Comparison of ENCODE assay signal across 1 cellular context in the genomic region with DNA sequence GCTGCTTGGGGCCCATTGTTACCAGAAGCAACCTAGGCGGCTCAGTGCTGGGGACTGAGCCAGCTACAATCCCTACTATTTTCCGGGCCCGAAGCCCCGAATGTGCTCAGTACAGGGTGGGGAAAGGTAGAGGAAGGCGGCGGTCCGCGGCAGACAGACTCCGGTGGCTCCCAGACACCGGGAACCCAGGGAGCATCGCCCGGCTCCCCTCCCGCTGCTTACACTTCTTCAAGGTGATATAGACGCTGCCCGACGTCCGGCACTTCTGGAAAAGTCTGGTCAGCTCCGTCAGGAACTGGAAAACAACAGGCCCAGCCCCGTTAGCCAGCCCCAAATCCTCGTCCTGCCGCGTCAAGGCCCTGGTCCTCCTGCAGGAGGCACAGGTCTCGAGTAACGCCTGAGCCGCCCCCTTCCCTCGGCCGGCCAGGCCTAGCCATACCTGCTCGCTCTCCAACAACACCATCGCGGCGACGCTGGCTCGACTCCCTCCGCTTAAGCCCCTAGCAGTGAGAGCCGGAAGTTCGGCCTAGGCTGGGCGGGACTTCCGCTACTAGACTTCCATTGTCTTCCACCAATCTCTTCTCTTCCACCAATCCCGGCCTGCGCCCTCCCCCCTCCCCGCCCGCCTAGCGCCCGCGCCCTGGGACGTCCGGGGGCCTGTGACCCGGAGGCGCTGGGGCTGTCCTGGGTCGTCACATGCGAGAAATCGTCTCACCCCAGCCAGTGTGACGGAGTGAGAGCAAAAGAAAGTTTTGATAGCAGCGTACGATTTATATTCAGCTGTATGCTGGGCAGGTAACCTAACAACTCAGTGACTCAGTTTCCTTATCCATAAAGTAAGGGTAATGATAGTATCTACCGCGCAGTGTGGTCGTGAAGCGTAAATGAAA.
TF ChIP-seq lines count a peak whose summit lies in the region.

A gene with protein sequence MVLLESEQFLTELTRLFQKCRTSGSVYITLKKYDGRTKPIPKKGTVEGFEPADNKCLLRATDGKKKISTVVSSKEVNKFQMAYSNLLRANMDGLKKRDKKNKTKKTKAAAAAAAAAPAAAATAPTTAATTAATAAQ (minus strand): TSS at position 528 of the 890 bp plus-strand sequence. CDS start 65 bp downstream, at position 463.

TF ChIP-seq in HepG2, 621 proteins besides CTCF, POLR2A, EP300 and RAD21 (continued from another document and continues in another):
- TF ChIP-seq MAZ (IDR thresholded peaks at IDR 0.05; ENCODE audit: borderline replicate concordance, low read depth, low read length) (peak; percentile 84), MAZ (CRISPR knock-in tag; IDR thresholded peaks at IDR 0.05; ENCODE audit: low read depth) (peak; percentile 57; the same call in 1 of the 2 replicates), ERF (CRISPR knock-in tag; IDR thresholded peaks at IDR 0.05) (peak; percentile 82), GATAD1 (CRISPR knock-in tag; IDR thresholded peaks at IDR 0.05) (peak; percentile 92), RARA (CRISPR knock-in tag; IDR thresholded peaks at IDR 0.05) (peak; percentile 58), DNMT3B (CRISPR knock-in tag; conservative IDR thresholded peaks at IDR 0.05) (0 out of 2 replicates have a peak, but pooled peaks have one; percentile 58), ELF3 (CRISPR knock-in tag; IDR thresholded peaks at IDR 0.05) (peak; percentile 71; the same call in 1 of the 2 replicates), ARID2 (CRISPR knock-in tag; IDR thresholded peaks at IDR 0.05; ENCODE audit: borderline replicate concordance) (peak; percentile 89; the same call in 1 of the 2 replicates), ZNF326 (CRISPR knock-in tag; IDR thresholded peaks at IDR 0.05; ENCODE audit: borderline replicate concordance) (no peak), ZNF776 (CRISPR knock-in tag; IDR thresholded peaks at IDR 0.05) (0 out of 2 replicates have a peak, but pooled peaks have one; percentile 68), SMAD1 (CRISPR knock-in tag; IDR thresholded peaks at IDR 0.05; ENCODE audit: borderline replicate concordance, low read depth) (peak; percentile 62; the same call in 1 of the 2 replicates), ZNF335 (CRISPR knock-in tag; IDR thresholded peaks at IDR 0.05) (peak; percentile 74; the same call in 1 of the 2 replicates), REL (CRISPR knock-in tag; conservative IDR thresholded peaks at IDR 0.05) (peak; percentile 29; the same call in 1 of the 2 replicates), CBX2 (IDR thresholded peaks at IDR 0.05; ENCODE audit: low read depth, low read length) (no peak), CBX2 (CRISPR knock-in tag; IDR thresholded peaks at IDR 0.05; ENCODE audit: low read depth) (no peak), ZNF788 (CRISPR knock-in tag; IDR thresholded peaks at IDR 0.05; ENCODE audit: borderline replicate concordance) (0 out of 2 replicates have a peak, but pooled peaks have one; percentile 56), ZNF331 (CRISPR knock-in tag; IDR thresholded peaks at IDR 0.05) (peak; percentile 73), GZF1 (CRISPR knock-in tag; IDR thresholded peaks at IDR 0.05) (0 out of 2 replicates have a peak, but pooled peaks have one; percentile 58), ZFY (CRISPR knock-in tag; IDR thresholded peaks at IDR 0.05) (peak; percentile 99), ZNF317 (CRISPR knock-in tag; IDR thresholded peaks at IDR 0.05) (peak; percentile 53), ZNF136 (CRISPR knock-in tag; IDR thresholded peaks at IDR 0.05; ENCODE audit: low read depth) (no peak), SRY (CRISPR knock-in tag; IDR thresholded peaks at IDR 0.05) (peak; percentile 82), ELF4 (CRISPR knock-in tag; IDR thresholded peaks at IDR 0.05; ENCODE audit: borderline replicate concordance) (no peak), ZNF564 (CRISPR knock-in tag; IDR thresholded peaks at IDR 0.05) (peak; percentile 40; the same call in 1 of the 2 replicates), NFYB (CRISPR knock-in tag; IDR thresholded peaks at IDR 0.05) (peak; percentile 86), ZZZ3 (CRISPR knock-in tag; IDR thresholded peaks at IDR 0.05; ENCODE audit: borderline replicate concordance) (peak; percentile 72; the same call in 1 of the 2 replicates), ZNF383 (CRISPR knock-in tag; IDR thresholded peaks at IDR 0.05; ENCODE audit: borderline replicate concordance) (peak; percentile 63; the same call in 1 of the 2 replicates), ZNF761 (CRISPR knock-in tag; conservative IDR thresholded peaks at IDR 0.05) (peak; percentile 89; the same call in 1 of the 2 replicates), ELF1 (CRISPR knock-in tag; IDR thresholded peaks at IDR 0.05) (peak; percentile 77)
- TF ChIP-seq, protein P1, sequence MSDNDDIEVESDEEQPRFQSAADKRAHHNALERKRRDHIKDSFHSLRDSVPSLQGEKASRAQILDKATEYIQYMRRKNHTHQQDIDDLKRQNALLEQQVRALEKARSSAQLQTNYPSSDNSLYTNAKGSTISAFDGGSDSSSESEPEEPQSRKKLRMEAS (IDR thresholded peaks at IDR 0.05) = peak; percentile 75
- TF ChIP-seq, protein P2, sequence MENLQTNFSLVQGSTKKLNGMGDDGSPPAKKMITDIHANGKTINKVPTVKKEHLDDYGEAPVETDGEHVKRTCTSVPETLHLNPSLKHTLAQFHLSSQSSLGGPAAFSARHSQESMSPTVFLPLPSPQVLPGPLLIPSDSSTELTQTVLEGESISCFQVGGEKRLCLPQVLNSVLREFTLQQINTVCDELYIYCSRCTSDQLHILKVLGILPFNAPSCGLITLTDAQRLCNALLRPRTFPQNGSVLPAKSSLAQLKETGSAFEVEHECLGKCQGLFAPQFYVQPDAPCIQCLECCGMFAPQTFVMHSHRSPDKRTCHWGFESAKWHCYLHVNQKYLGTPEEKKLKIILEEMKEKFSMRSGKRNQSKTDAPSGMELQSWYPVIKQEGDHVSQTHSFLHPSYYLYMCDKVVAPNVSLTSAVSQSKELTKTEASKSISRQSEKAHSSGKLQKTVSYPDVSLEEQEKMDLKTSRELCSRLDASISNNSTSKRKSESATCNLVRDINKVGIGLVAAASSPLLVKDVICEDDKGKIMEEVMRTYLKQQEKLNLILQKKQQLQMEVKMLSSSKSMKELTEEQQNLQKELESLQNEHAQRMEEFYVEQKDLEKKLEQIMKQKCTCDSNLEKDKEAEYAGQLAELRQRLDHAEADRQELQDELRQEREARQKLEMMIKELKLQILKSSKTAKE (CRISPR knock-in tag; IDR thresholded peaks at IDR 0.05; ENCODE audit: borderline replicate concordance) = peak; percentile 52; the same call in 1 of the 2 replicates
- TF ChIP-seq, protein P3, sequence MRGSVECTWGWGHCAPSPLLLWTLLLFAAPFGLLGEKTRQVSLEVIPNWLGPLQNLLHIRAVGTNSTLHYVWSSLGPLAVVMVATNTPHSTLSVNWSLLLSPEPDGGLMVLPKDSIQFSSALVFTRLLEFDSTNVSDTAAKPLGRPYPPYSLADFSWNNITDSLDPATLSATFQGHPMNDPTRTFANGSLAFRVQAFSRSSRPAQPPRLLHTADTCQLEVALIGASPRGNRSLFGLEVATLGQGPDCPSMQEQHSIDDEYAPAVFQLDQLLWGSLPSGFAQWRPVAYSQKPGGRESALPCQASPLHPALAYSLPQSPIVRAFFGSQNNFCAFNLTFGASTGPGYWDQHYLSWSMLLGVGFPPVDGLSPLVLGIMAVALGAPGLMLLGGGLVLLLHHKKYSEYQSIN (CRISPR knock-in tag; IDR thresholded peaks at IDR 0.05; ENCODE audit: borderline replicate concordance) = no peak
- TF ChIP-seq, protein P4, sequence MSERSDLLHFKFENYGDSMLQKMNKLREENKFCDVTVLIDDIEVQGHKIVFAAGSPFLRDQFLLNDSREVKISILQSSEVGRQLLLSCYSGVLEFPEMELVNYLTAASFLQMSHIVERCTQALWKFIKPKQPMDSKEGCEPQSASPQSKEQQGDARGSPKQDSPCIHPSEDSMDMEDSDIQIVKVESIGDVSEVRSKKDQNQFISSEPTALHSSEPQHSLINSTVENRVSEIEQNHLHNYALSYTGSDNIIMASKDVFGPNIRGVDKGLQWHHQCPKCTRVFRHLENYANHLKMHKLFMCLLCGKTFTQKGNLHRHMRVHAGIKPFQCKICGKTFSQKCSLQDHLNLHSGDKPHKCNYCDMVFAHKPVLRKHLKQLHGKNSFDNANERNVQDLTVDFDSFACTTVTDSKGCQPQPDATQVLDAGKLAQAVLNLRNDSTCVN (CRISPR knock-in tag; IDR thresholded peaks at IDR 0.05; ENCODE audit: borderline replicate concordance) = peak; percentile 77; the same call in 1 of the 2 replicates
- TF ChIP-seq, protein P5, sequence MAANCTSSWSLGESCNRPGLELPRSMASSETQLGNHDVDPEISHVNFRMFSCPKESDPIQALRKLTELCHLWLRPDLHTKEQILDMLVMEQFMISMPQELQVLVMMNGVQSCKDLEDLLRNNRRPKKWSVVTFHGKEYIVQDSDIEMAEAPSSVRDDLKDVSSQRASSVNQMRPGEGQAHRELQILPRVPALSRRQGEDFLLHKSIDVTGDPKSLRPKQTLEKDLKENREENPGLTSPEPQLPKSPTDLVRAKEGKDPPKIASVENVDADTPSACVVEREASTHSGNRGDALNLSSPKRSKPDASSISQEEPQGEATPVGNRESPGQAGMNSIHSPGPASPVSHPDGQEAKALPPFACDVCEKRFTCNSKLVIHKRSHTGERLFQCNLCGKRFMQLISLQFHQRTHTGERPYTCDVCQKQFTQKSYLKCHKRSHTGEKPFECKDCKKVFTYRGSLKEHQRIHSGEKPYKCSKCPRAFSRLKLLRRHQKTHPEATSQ (CRISPR knock-in tag; IDR thresholded peaks at IDR 0.05; ENCODE audit: borderline replicate concordance) = peak; percentile 23; the same call in 1 of the 2 replicates
- TF ChIP-seq, protein P6, sequence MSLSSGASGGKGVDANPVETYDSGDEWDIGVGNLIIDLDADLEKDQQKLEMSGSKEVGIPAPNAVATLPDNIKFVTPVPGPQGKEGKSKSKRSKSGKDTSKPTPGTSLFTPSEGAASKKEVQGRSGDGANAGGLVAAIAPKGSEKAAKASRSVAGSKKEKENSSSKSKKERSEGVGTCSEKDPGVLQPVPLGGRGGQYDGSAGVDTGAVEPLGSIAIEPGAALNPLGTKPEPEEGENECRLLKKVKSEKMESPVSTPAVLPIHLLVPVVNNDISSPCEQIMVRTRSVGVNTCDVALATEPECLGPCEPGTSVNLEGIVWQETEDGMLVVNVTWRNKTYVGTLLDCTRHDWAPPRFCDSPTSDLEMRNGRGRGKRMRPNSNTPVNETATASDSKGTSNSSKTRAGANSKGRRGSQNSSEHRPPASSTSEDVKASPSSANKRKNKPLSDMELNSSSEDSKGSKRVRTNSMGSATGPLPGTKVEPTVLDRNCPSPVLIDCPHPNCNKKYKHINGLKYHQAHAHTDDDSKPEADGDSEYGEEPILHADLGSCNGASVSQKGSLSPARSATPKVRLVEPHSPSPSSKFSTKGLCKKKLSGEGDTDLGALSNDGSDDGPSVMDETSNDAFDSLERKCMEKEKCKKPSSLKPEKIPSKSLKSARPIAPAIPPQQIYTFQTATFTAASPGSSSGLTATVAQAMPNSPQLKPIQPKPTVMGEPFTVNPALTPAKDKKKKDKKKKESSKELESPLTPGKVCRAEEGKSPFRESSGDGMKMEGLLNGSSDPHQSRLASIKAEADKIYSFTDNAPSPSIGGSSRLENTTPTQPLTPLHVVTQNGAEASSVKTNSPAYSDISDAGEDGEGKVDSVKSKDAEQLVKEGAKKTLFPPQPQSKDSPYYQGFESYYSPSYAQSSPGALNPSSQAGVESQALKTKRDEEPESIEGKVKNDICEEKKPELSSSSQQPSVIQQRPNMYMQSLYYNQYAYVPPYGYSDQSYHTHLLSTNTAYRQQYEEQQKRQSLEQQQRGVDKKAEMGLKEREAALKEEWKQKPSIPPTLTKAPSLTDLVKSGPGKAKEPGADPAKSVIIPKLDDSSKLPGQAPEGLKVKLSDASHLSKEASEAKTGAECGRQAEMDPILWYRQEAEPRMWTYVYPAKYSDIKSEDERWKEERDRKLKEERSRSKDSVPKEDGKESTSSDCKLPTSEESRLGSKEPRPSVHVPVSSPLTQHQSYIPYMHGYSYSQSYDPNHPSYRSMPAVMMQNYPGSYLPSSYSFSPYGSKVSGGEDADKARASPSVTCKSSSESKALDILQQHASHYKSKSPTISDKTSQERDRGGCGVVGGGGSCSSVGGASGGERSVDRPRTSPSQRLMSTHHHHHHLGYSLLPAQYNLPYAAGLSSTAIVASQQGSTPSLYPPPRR (CRISPR knock-in tag; IDR thresholded peaks at IDR 0.05; ENCODE audit: borderline replicate concordance) = peak; percentile 50
- TF ChIP-seq, protein P7, sequence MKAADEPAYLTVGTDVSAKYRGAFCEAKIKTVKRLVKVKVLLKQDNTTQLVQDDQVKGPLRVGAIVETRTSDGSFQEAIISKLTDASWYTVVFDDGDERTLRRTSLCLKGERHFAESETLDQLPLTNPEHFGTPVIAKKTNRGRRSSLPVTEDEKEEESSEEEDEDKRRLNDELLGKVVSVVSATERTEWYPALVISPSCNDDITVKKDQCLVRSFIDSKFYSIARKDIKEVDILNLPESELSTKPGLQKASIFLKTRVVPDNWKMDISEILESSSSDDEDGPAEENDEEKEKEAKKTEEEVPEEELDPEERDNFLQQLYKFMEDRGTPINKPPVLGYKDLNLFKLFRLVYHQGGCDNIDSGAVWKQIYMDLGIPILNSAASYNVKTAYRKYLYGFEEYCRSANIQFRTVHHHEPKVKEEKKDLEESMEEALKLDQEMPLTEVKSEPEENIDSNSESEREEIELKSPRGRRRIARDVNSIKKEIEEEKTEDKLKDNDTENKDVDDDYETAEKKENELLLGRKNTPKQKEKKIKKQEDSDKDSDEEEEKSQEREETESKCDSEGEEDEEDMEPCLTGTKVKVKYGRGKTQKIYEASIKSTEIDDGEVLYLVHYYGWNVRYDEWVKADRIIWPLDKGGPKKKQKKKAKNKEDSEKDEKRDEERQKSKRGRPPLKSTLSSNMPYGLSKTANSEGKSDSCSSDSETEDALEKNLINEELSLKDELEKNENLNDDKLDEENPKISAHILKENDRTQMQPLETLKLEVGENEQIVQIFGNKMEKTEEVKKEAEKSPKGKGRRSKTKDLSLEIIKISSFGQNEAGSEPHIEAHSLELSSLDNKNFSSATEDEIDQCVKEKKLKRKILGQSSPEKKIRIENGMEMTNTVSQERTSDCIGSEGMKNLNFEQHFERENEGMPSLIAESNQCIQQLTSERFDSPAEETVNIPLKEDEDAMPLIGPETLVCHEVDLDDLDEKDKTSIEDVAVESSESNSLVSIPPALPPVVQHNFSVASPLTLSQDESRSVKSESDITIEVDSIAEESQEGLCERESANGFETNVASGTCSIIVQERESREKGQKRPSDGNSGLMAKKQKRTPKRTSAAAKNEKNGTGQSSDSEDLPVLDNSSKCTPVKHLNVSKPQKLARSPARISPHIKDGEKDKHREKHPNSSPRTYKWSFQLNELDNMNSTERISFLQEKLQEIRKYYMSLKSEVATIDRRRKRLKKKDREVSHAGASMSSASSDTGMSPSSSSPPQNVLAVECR (CRISPR knock-in tag; IDR thresholded peaks at IDR 0.05; ENCODE audit: borderline replicate concordance) = peak; percentile 79; the same call in 1 of the 2 replicates
- TF ChIP-seq, protein P8, sequence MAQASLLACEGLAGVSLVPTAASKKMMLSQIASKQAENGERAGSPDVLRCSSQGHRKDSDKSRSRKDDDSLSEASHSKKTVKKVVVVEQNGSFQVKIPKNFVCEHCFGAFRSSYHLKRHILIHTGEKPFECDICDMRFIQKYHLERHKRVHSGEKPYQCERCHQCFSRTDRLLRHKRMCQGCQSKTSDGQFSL (CRISPR knock-in tag; IDR thresholded peaks at IDR 0.05) = no peak
- TF ChIP-seq, protein P9, sequence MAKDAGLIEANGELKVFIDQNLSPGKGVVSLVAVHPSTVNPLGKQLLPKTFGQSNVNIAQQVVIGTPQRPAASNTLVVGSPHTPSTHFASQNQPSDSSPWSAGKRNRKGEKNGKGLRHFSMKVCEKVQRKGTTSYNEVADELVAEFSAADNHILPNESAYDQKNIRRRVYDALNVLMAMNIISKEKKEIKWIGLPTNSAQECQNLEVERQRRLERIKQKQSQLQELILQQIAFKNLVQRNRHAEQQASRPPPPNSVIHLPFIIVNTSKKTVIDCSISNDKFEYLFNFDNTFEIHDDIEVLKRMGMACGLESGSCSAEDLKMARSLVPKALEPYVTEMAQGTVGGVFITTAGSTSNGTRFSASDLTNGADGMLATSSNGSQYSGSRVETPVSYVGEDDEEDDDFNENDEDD (CRISPR knock-in tag; IDR thresholded peaks at IDR 0.05; ENCODE audit: borderline replicate concordance) = peak; percentile 57; the same call in 1 of the 2 replicates
